Comparison of ENCODE assay signal across 18 cellular contexts in genomic region chr1:65289449-65289848, GRCh38. TPM values are rescaled to one million over a fixed set of nuclear protein-coding genes. Genes with fewer than 3 reads are reported as not detected.
DNase-seq lines count a peak whose midpoint lies in the region; ATAC-seq and TF ChIP-seq lines count a peak whose summit lies in the region.
"Had no signal": no experiment of that assay in that cellular context is flagged by ENCODE, and none has a peak within 500 bp of the region (broad histone marks: within the 10 kb centered on the region; RNA-seq: fewer than 3 reads in every experiment).

No MANE protein-coding gene starts in this region.

- no peak overlapping the region for H3K4me3 Mint-ChIP-seq in GM23338
- H3K4me3 Mint-ChIP-seq: activated naive CD8-positive, alpha-beta T cell; central memory CD8-positive, alpha-beta T cell; naive B cell; T-helper 2 cell treated with Interferon-gamma antibody and Interleukin-4, amounts not matched to agents 5 μg/mL and 100 μg/mL, for 36 hours had no signal

- H3K4me1 Mint-ChIP-seq in GM23338 = peaks cover 4% of the 10 kb centered on the region; the same call in 2 of the 3 replicates
- H3K4me1 Mint-ChIP-seq: central memory CD8-positive, alpha-beta T cell; naive B cell had no signal

- H3K4me1 ChIP-seq in GM23338 (ENCODE audit: insufficient read depth) = no peaks in the 10 kb centered on the region
- H3K4me1 ChIP-seq in thyroid gland = no peaks in the 10 kb centered on the region
- H3K4me1 ChIP-seq: heart left ventricle had no signal

- no peaks in the 10 kb centered on the region for H3K9me2 ChIP-seq in GM23338 (ENCODE audit: insufficient read depth)

- H4K20me1 ChIP-seq in GM23338 (replicated peaks; ENCODE audit: insufficient read depth) = no peaks in the 10 kb centered on the region

- no peak for TF ChIP-seq CTCF in GM23338 (conservative IDR thresholded peaks at IDR 0.05; ENCODE audit: low read depth in 2 of 2)
- TF ChIP-seq CTCF in thyroid gland (IDR thresholded peaks at IDR 0.05) = no peak

- H3K36me3 ChIP-seq in GM23338 (ENCODE audit: insufficient read depth) (no peaks in the 10 kb centered on the region), thyroid gland (no peaks in the 10 kb centered on the region)
- H3K36me3 ChIP-seq: heart left ventricle had no signal

- no peaks in the 10 kb centered on the region for H3K36me3 Mint-ChIP-seq in GM23338 (ENCODE audit: low read depth)
- H3K36me3 Mint-ChIP-seq: naive B cell had no signal

- H3K27me3 ChIP-seq in GM23338 (ENCODE audit: insufficient read depth) (no peaks in the 10 kb centered on the region), thyroid gland (no peaks in the 10 kb centered on the region)
- H3K27me3 ChIP-seq: heart left ventricle had no signal

- no peak overlapping the region for H3K27ac Mint-ChIP-seq in GM23338
- H3K27ac Mint-ChIP-seq: activated naive CD8-positive, alpha-beta T cell; naive B cell; T-helper 2 cell treated with Interferon-gamma antibody and Interleukin-4, amounts not matched to agents 5 μg/mL and 100 μg/mL, for 36 hours had no signal

- H3K4me3 ChIP-seq in GM23338 (no peak overlapping the region), thyroid gland (replicated peaks in 1 of 3) (no peak overlapping the region)
- H3K4me3 ChIP-seq: heart left ventricle had no signal

- H3K4me2 ChIP-seq in GM23338 = no peak overlapping the region

- H3K9me3 ChIP-seq in thyroid gland = no peaks in the 10 kb centered on the region
- H3K9me3 ChIP-seq: heart left ventricle had no signal

- no peaks in the 10 kb centered on the region for H3K79me2 ChIP-seq in GM23338 (replicated peaks; ENCODE audit: insufficient read depth)

- intact Hi-C loops in thyroid gland (cut with DNase I) = no loop called here

- no peak for TF ChIP-seq POLR2A in thyroid gland (IDR thresholded peaks at IDR 0.05)

- no peaks in the 10 kb centered on the region for H3K9me3 Mint-ChIP-seq in GM23338
- H3K9me3 Mint-ChIP-seq: central memory CD8-positive, alpha-beta T cell; naive B cell; T-helper 2 cell treated with Interferon-gamma antibody and Interleukin-4, amounts not matched to agents 5 μg/mL and 100 μg/mL, for 36 hours had no signal

- H3F3A ChIP-seq in GM23338 (replicated peaks; ENCODE audit: low read depth) = no peaks in the 10 kb centered on the region

- H2AFZ ChIP-seq in GM23338 = no peak overlapping the region

- H3K27me3 Mint-ChIP-seq in GM23338 (ENCODE audit: insufficient read depth, low read depth, poor library complexity) = peaks cover 4% of the 10 kb centered on the region
- H3K27me3 Mint-ChIP-seq: central memory CD8-positive, alpha-beta T cell had no signal

- peak; percentile 99 for ATAC-seq in GM18520 (IDR thresholded peaks at IDR 0.05; ENCODE audit: unreplicated experiment)
- ATAC-seq in GM21360 (IDR thresholded peaks at IDR 0.05; ENCODE audit: unreplicated experiment) = peak; percentile 59
- peak; percentile 79 for ATAC-seq in HG02938 (IDR thresholded peaks at IDR 0.05; ENCODE audit: unreplicated experiment)
- peak; percentile 95 for ATAC-seq in HG03520 (IDR thresholded peaks at IDR 0.05; ENCODE audit: unreplicated experiment)
- ATAC-seq in GM23338 = no peak
- ATAC-seq: heart left ventricle, sciatic nerve had no signal

- DNase-seq in cerebellum (ENCODE audit: low spot score) (no peak), GM23338 (ENCODE audit: low spot score) (no peak), thyroid gland (no peak), SW 1271 (lab: John Stamatoyannopoulos, UW) (no peak)
- DNase-seq: C1 segment of cervical spinal cord, heart left ventricle, IMR-90, naive B cell, NCI-H1417 treated with DMSO at 0.1 percent for 48 hours, NCI-H524 had no signal

- H3K27ac ChIP-seq in GM23338 (ENCODE audit: low read depth) (no peak overlapping the region), thyroid gland (no peak overlapping the region)
- H3K27ac ChIP-seq: heart left ventricle had no signal

TF ChIP-seq in GM23338, 12 proteins besides CTCF, POLR2A, EP300 and RAD21 (continues in another document):
- TF ChIP-seq ETS1 (IDR thresholded peaks at IDR 0.05) (no peak), CREB1 (CRISPR knock-in tag; IDR thresholded peaks at IDR 0.05; ENCODE audit: low read depth) (no peak), ZNF462 (CRISPR knock-in tag; IDR thresholded peaks at IDR 0.05) (no peak), ZNF331 (CRISPR knock-in tag; IDR thresholded peaks at IDR 0.05; ENCODE audit: low read depth) (no peak), EZH2phosphoT487 (IDR thresholded peaks at IDR 0.05; ENCODE audit: unreplicated experiment) (no peak), STAT1 (IDR thresholded peaks at IDR 0.05; ENCODE audit: unreplicated experiment) (no peak), NANOG (IDR thresholded peaks at IDR 0.05; ENCODE audit: borderline replicate concordance) (no peak), JUNB (IDR thresholded peaks at IDR 0.05; ENCODE audit: unreplicated experiment) (no peak), ZNF114 (CRISPR knock-in tag; IDR thresholded peaks at IDR 0.05) (no peak)

RNA-seq across cellular contexts. Expression of gene DNAJC6, which starts 19.9 kb away (rescaled TPM):
- total RNA-seq in cerebellum (86.7 TPM), thyroid gland (1 to 10 TPM; 2.8 to 9.2 (median 5.3) TPM)
- total RNA-seq in GM23338 (2014; rRNA removed; shearing (Covaris generic)) = 4.6 and 7.4 TPM in 2 replicates
- 1.6 and 2.4 TPM in 2 replicates for polyA plus RNA-seq in GM23338 (2016; fragmentation: Nextera tagmentation; extraction: Ambion mirVana)
